In genomic region chr11:111426615-111427014, GRCh38 we compare ENCODE assay signal across 13 cellular contexts. TPM values are rescaled to one million over a fixed set of nuclear protein-coding genes. Genes with fewer than 3 reads are reported as not detected.
A peak's percentile ranks its signal among the peaks of the same experiment; 100 is the strongest.
DNase-seq lines count a peak whose midpoint lies in the region; ATAC-seq and TF ChIP-seq lines count a peak whose summit lies in the region.
"Had no signal": no experiment of that assay in that cellular context is flagged by ENCODE, and none has a peak within 500 bp of the region (broad histone marks: within the 10 kb centered on the region; RNA-seq: fewer than 3 reads in every experiment).

No MANE protein-coding gene starts in this region.

- intact Hi-C loops in lower leg skin (cut with DNase I; ENCODE audit: low total_unique reads): loop anchor here (5.0 kb wide), 1 partner anchor 144 kb away; no protein-coding TSS in a partner anchor

- WGBS in lower leg skin, 2 donors: 51 to 64% methylated on average over 6 of the region's 6 CpGs

- no peak for ATAC-seq in HG02623 (IDR thresholded peaks at IDR 0.05; ENCODE audit: unreplicated experiment)
- ATAC-seq: stimulated activated naive CD8-positive, alpha-beta T cell treated with anti-CD3 and anti-CD28 coated beads, Interleukin-15, amount 100 ng/mL, for 72 hours had no signal

- H3K4me3 ChIP-seq in lower leg skin (ENCODE audit: low read depth, poor library complexity, severe bottlenecking): no peak overlapping the region

- no peak for TF ChIP-seq CTCF in lower leg skin (IDR thresholded peaks at IDR 0.05)

- TF ChIP-seq POLR2A in lower leg skin (IDR thresholded peaks at IDR 0.05): no peak

- DNase-seq in DMS 273 treated with DMSO at 0.1 percent for 48 hours (lab: John Stamatoyannopoulos, UW): peak; percentile 47
- DNase-seq in HT-29 (ENCODE audit: low spot score): peak; percentile 41
- peak; percentile 97 for DNase-seq in NCI-H526 treated with DMSO at 0.1 percent for 48 hours (lab: John Stamatoyannopoulos, UW)
- DNase-seq in lower leg skin (ENCODE audit: low spot score in 2 of 2): peak; percentile 48 to 85
- no peak for DNase-seq in NCI-H1092 (lab: John Stamatoyannopoulos, UW)
- no peak for DNase-seq in RKO (ENCODE audit: low spot score)
- DNase-seq: activated effector memory CD4-positive, alpha-beta T cell treated with anti-CD3 and anti-CD28 coated beads, Interleukin-2, amount 50 U/mL, for 16 hours; aorta; posterior cingulate gyrus; stimulated activated CD4-positive, alpha-beta T cell treated with anti-CD3 and anti-CD28 coated beads, Interleukin-12 subunit alpha, Interleukin-12 subunit beta, amount 100 ng/mL, for 4 hours; stimulated activated naive CD8-positive, alpha-beta T cell treated with anti-CD3 and anti-CD28 coated beads, Interleukin-15, amount 100 ng/mL, for 72 hours; WERI-Rb-1 had no signal

RNA-seq across cellular contexts. Expression of gene POU2AF1, which starts 47.5 kb away (rescaled TPM):
- total RNA-seq in HT-29 (2014; rRNA removed; shearing (Covaris generic)): 2.0 and 4.0 TPM in 2 replicates
- total RNA-seq in lower leg skin: under 1 TPM in 1 of 4 donors, not detected in 3; 0.13 TPM

Comparison
In these comparisons a context has a peak if more than half of its experiments do, and no peak if none do; other contexts are left out.
1. DNase-seq: peak in DMS 273 treated with DMSO at 0.1 percent for 48 hours (single experiment), HT-29 (single experiment), NCI-H526 treated with DMSO at 0.1 percent for 48 hours (single experiment) and lower leg skin (2 of 2); none in NCI-H1092 (single experiment) and RKO (single experiment).